Comparison of ENCODE assay signal across 9 cellular contexts in the genomic region with DNA sequence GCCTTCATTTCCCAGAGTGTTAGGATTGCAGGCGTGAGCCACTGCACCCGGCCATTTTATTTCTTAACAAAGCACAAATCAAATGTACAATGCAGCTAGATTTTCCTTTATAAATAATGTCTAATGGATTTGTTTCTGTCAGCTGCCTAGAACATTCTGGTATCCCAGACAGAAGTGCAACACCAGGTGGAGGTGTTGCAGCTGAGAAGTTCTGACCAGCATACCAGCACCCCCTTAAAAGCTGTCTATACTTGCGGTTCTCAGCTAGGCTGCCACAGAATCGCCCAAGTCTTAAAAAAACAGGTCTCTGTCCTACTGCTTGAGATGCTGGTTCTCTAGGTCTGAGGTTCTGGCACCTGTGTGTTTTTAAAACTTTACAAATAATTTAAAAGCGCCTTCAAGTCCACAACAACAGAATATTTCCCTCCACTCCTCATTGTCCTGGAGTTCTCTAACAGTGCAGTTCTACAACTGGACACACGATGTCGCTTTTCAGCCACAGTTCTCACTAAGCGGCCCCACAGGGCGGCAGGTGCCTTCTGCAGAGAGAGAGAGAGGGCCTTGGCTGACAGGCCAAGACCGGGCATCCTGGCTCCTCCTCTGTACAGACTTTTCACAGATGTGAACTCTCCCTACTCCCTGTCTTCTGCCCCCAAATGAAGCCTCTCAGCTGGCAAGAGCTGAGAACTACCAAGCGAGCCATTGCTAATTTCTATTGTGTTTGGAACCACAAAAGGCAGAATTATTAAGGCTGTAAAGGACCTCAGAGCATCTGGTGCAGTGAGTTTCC. TPM values are rescaled to one million over a fixed set of nuclear protein-coding genes. Genes with fewer than 3 reads are reported as not detected.
A peak's percentile ranks its signal among the peaks of the same experiment; 100 is the strongest.
DNase-seq lines count a peak whose midpoint lies in the region; ATAC-seq and TF ChIP-seq lines count a peak whose summit lies in the region.
"Had no signal": no experiment of that assay in that cellular context is flagged by ENCODE, and none has a peak within 500 bp of the region (broad histone marks: within the 10 kb centered on the region; RNA-seq: fewer than 3 reads in every experiment).

No MANE protein-coding gene starts in this region.

- POLR2A ChIA-PET in activated CD4-positive, alpha-beta memory T cell treated with anti-CD3 and anti-CD28 coated beads for 36 hours (lab: Charles Lee) = interaction anchor here (0.9 to 1.0 kb wide), 2 partner anchors 66 to 67 kb away, joined by 3 read pairs; no protein-coding TSS in a partner anchor

- CTCF ChIA-PET in activated CD4-positive, alpha-beta memory T cell treated with anti-CD3 and anti-CD28 coated beads for 36 hours (lab: Charles Lee) = interaction anchor here (0.7 to 15.0 kb wide), 34 partner anchors 8 to 296 kb away, joined by 3 to 582 read pairs (median 4); partner anchors contain the start of genes CD300LG, CFAP97D1, DHX8 and SOST

- peaks cover 15% of the 10 kb centered on the region for H3K4me1 ChIP-seq in lower lobe of right lung

- H3K4me1 Mint-ChIP-seq in activated CD4-positive, alpha-beta memory T cell treated with anti-CD3 and anti-CD28 coated beads for 36 hours (ENCODE audit: low read depth) = no peaks in the 10 kb centered on the region

- no peak overlapping the region for H3K27ac Mint-ChIP-seq in activated CD4-positive, alpha-beta memory T cell treated with anti-CD3 and anti-CD28 coated beads for 36 hours

- DNase-seq in Caki2 (ENCODE audit: low read depth) (peak; percentile 75), HS-27A (ENCODE audit: low read depth) (peak; percentile 34), NCI-H748 treated with DMSO at 0.1 percent for 48 hours (lab: John Stamatoyannopoulos, UW) (peak; percentile 61), lower lobe of right lung (peak; percentile 80)
- peak; percentile 82 for DNase-seq in activated CD4-positive, alpha-beta memory T cell treated with anti-CD3 and anti-CD28 coated beads for 36 hours
- DNase-seq in effector CD8-positive, alpha-beta T cell (lab: John Stamatoyannopoulos, UW) = peak; percentile 56
- peak; percentile 49 for DNase-seq in stimulated activated CD8-positive, alpha-beta memory T cell treated with anti-CD3 and anti-CD28 coated beads, Interleukin-15, amount 100 ng/mL, for 1 hour (ENCODE audit: low read depth)

- no peak overlapping the region for H3K27ac ChIP-seq in lower lobe of right lung
- H3K27ac ChIP-seq: SK-N-MC had no signal

- no peaks in the 10 kb centered on the region for H3K9me3 ChIP-seq in lower lobe of right lung

- H3K27me3 Mint-ChIP-seq in activated CD4-positive, alpha-beta memory T cell treated with anti-CD3 and anti-CD28 coated beads for 36 hours = no peaks in the 10 kb centered on the region

- peak; percentile 94 for TF ChIP-seq CTCF in lower lobe of right lung (IDR thresholded peaks at IDR 0.05)

- H3K4me3 ChIP-seq in lower lobe of right lung = no peak overlapping the region
- H3K4me3 ChIP-seq: SK-N-MC had no signal

- in situ Hi-C loops in Caki2 (cut with HindIII; ENCODE audit: low pct_unique_long_range_greater_than_20kb, low sequenced_read_pairs) = no loop called here

- ATAC-seq in lower lobe of right lung = peak; percentile 92 to 94
- ATAC-seq in GM18502 (IDR thresholded peaks at IDR 0.05; ENCODE audit: poor library complexity, unreplicated experiment) = no peak

- intact Hi-C loops in activated CD4-positive, alpha-beta memory T cell treated with anti-CD3 and anti-CD28 coated beads for 36 hours (cut with micrococcal nuclease) = loop anchor here (1.0 kb wide), 1 partner anchor 66 kb away; no protein-coding TSS in a partner anchor
- intact Hi-C loops in lower lobe of right lung (cut with DNase I) = loop anchor here (10.0 kb wide), 1 partner anchor 71 kb away; no protein-coding TSS in a partner anchor

- no peaks in the 10 kb centered on the region for H3K9me3 Mint-ChIP-seq in activated CD4-positive, alpha-beta memory T cell treated with anti-CD3 and anti-CD28 coated beads for 36 hours

- H3K36me3 ChIP-seq in lower lobe of right lung = no peaks in the 10 kb centered on the region

- H3K4me3 Mint-ChIP-seq in activated CD4-positive, alpha-beta memory T cell treated with anti-CD3 and anti-CD28 coated beads for 36 hours = peak overlapping the region; percentile 1

- peaks cover 4% of the 10 kb centered on the region for H3K27me3 ChIP-seq in lower lobe of right lung (ENCODE audit: low read depth)

- no peaks in the 10 kb centered on the region for H3K36me3 Mint-ChIP-seq in activated CD4-positive, alpha-beta memory T cell treated with anti-CD3 and anti-CD28 coated beads for 36 hours

RNA-seq across cellular contexts. Expression of gene MEOX1, which starts 32.6 kb away (rescaled TPM):
- total RNA-seq in Caki2 (2014; rRNA removed; shearing (Covaris generic); ENCODE audit: low replicate concordance) = not detected in 2 replicates
- under 1 TPM; 0.34 to 0.67 TPM for total RNA-seq in activated CD4-positive, alpha-beta memory T cell treated with anti-CD3 and anti-CD28 coated beads for 36 hours
- total RNA-seq in lower lobe of right lung = 0.86 TPM
